In genomic region chr5:177403826-177404640, GRCh38 we compare ENCODE assay signal across 9 cellular contexts. TPM values are rescaled to one million over a fixed set of nuclear protein-coding genes. Genes with fewer than 3 reads are reported as not detected.
DNase-seq lines count a peak whose midpoint lies in the region; ATAC-seq and TF ChIP-seq lines count a peak whose summit lies in the region.
"Had no signal": no experiment of that assay in that cellular context is flagged by ENCODE, and none has a peak within 500 bp of the region (broad histone marks: within the 10 kb centered on the region; RNA-seq: fewer than 3 reads in every experiment).

No MANE protein-coding gene starts in this region.

- peak; percentile 61 for TF ChIP-seq CTCF in choroid plexus epithelial cell (conservative IDR thresholded peaks at IDR 0.05; ENCODE audit: low read depth, low read length)

- DNase-seq in AG08395 (ENCODE audit: low spot score): peak; percentile 93
- peak; percentile 79 for DNase-seq in NCI-H2227 (lab: John Stamatoyannopoulos, UW; ENCODE audit: unreplicated experiment)
- peak; percentile 79 for DNase-seq in activated CD4-positive, alpha-beta T cell treated with anti-CD3 and anti-CD28 coated beads for 1 hour
- peak; percentile 82 for DNase-seq in choroid plexus epithelial cell (ENCODE audit: low read depth)
- DNase-seq in left lobe of liver (ENCODE audit: low spot score): peak; percentile 83
- peak; percentile 85 to 87 for DNase-seq in stimulated activated CD4-positive, alpha-beta T cell treated with anti-CD3 and anti-CD28 coated beads, Interleukin-2, amount 100 ng/mL, for 24 hours

- H3K4me3 ChIP-seq in choroid plexus epithelial cell (ENCODE audit: low read depth, low read length): peak overlapping the region; percentile 61

- ATAC-seq in GM18858 (IDR thresholded peaks at IDR 0.05; ENCODE audit: unreplicated experiment) (peak; percentile 56), HG03045 (IDR thresholded peaks at IDR 0.05; ENCODE audit: unreplicated experiment) (peak; percentile 81), left lobe of liver (peak; percentile 80)

RNA-seq across cellular contexts. Expression of gene PFN3, which starts 3.6 kb away (rescaled TPM):
- not detected for total RNA-seq in left lobe of liver
- total RNA-seq: T-helper 1 cell treated with Interleukin-12 subunit alpha and Interleukin-12 subunit beta and Interleukin-4 antibody, amounts not matched to agents 30 ng/mL and 1 ng/mL, for 36 hours had no signal

RNA-seq across cellular contexts. Expression of gene F12, which starts 5.3 kb away (rescaled TPM):
- 292 TPM for total RNA-seq in left lobe of liver

RNA-seq across cellular contexts. Expression of gene SLC34A1, which starts 19.8 kb away (rescaled TPM):
- 3.0 TPM for total RNA-seq in left lobe of liver
- total RNA-seq: T-helper 1 cell treated with Interleukin-12 subunit alpha and Interleukin-12 subunit beta and Interleukin-4 antibody, amounts not matched to agents 30 ng/mL and 1 ng/mL, for 36 hours had no signal

RNA-seq across cellular contexts. Expression of gene GRK6, which starts 22.4 kb away (rescaled TPM):
- total RNA-seq in left lobe of liver: 9.8 TPM

RNA-seq across cellular contexts. Expression of gene PRR7, which starts 42.6 kb away (rescaled TPM):
- total RNA-seq in left lobe of liver: 0.63 TPM

Comparison
In these comparisons a context has a peak if more than half of its experiments do, and no peak if none do; other contexts are left out.
1. Peak in every context shown above with its lines: DNase-seq, ATAC-seq and H3K4me3 ChIP-seq.